Comparison of ENCODE assay signal across 8 cellular contexts in the genomic region with DNA sequence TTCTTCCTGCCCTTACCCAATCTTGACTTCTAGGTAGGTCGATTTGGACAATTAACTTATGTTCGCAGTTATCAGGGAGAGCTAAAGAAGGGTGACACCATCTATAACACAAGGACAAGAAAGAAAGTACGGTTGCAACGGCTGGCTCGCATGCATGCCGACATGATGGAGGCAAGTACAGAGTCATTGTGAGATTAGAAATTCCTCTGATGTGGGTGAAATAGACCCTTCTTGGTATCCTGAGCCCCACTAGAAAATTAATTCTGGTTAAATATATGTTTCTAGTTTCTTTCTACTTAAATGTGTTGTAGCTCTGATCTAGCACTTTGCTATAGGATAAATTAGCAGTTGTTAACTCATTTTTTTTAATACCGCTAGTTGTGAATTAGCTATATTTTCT.
"Had no signal": no experiment of that assay in that cellular context is flagged by ENCODE, and none has a peak within 500 bp of the region (broad histone marks: within the 10 kb centered on the region; RNA-seq: fewer than 3 reads in every experiment).

No MANE protein-coding gene starts in this region.

- ATAC-seq: gastroesophageal sphincter had no signal

- H3K4me3 ChIP-seq: gastroesophageal sphincter, prostate gland, right lobe of liver, stomach, thoracic aorta had no signal

- H3K4me3 Mint-ChIP-seq: activated T-helper 1 cell treated with anti-CD3 and anti-CD28 coated beads, Interleukin-12 subunit alpha, Interleukin-12 subunit beta, Interleukin-2, Interleukin-4 antibody, amounts not matched to agents 30 ng/mL and 10 ng/mL and 1 ng/mL, durations not matched to agents 14 hours and 24 hours and 36 hours; neural crest cell; WTC11 had no signal

- H3K27ac Mint-ChIP-seq: activated T-helper 1 cell treated with anti-CD3 and anti-CD28 coated beads, Interleukin-12 subunit alpha, Interleukin-12 subunit beta, Interleukin-2, Interleukin-4 antibody, amounts not matched to agents 30 ng/mL and 10 ng/mL and 1 ng/mL, durations not matched to agents 14 hours and 24 hours and 36 hours; WTC11 had no signal

- DNase-seq: right lobe of liver, stomach had no signal

- H3K4me1 Mint-ChIP-seq: neural crest cell, WTC11 had no signal

- H3K27ac ChIP-seq: prostate gland, thoracic aorta had no signal

- H3K9me3 Mint-ChIP-seq: activated T-helper 1 cell treated with anti-CD3 and anti-CD28 coated beads, Interleukin-12 subunit alpha, Interleukin-12 subunit beta, Interleukin-2, Interleukin-4 antibody, amounts not matched to agents 30 ng/mL and 10 ng/mL and 1 ng/mL, durations not matched to agents 14 hours and 24 hours and 36 hours; neural crest cell; WTC11 had no signal
